28 cellular contexts compared by ENCODE assay signal in genomic region chr6:39707962-39708683, GRCh38. TPM values are rescaled to one million over a fixed set of nuclear protein-coding genes. Genes with fewer than 3 reads are reported as not detected.
DNase-seq lines count a peak whose midpoint lies in the region; ATAC-seq and TF ChIP-seq lines count a peak whose summit lies in the region.
"Had no signal": no experiment of that assay in that cellular context is flagged by ENCODE, and none has a peak within 500 bp of the region (broad histone marks: within the 10 kb centered on the region; RNA-seq: fewer than 3 reads in every experiment).

No MANE protein-coding gene starts in this region.

- no peak overlapping the region for H4K8ac ChIP-seq in mesenchymal stem cell (ENCODE audit: low read length)

- intact Hi-C loops in dorsolateral prefrontal cortex (cut with DNase I): no loop called here

- ATAC-seq in HG03039 (IDR thresholded peaks at IDR 0.05; ENCODE audit: unreplicated experiment): no peak
- no peak for ATAC-seq in HG02763 (IDR thresholded peaks at IDR 0.05; ENCODE audit: unreplicated experiment)
- no peak for ATAC-seq in HG03045 (IDR thresholded peaks at IDR 0.05; ENCODE audit: unreplicated experiment)
- no peak for ATAC-seq in GM19328 (IDR thresholded peaks at IDR 0.05; ENCODE audit: unreplicated experiment)
- ATAC-seq: activated CD8-positive, alpha-beta memory T cell treated with anti-CD3 and anti-CD28 coated beads, Interleukin-2, amount 10 ng/mL, durations not matched to agents 7 days and 5 days; K562; left ventricle myocardium superior; naive thymus-derived CD8-positive, alpha-beta T cell; WTC11 had no signal

- TF ChIP-seq CTCF in dorsolateral prefrontal cortex (IDR thresholded peaks at IDR 0.05 in 54 of 56, conservative IDR thresholded peaks at IDR 0.05 in 2 of 56; ENCODE audit: low read depth in 1 of 56, partially characterized antibody in 56 of 56): no peak

- no peak overlapping the region for H2BK120ac ChIP-seq in mesenchymal stem cell (ENCODE audit: low read depth, low read length)

- H3K27me3 ChIP-seq in dorsolateral prefrontal cortex: no peaks in the 10 kb centered on the region
- H3K27me3 ChIP-seq in mesenchymal stem cell (ENCODE audit: control insufficient read depth in 1 of 2, insufficient read depth in 1 of 2, low read length in 2 of 2): no peaks in the 10 kb centered on the region

- H2BK12ac ChIP-seq in mesenchymal stem cell (ENCODE audit: low read length in 2 of 2): no peak overlapping the region

- WGBS in mesenchymal stem cell: 50% methylated on average over 1 of the region's 2 CpGs

- no peak overlapping the region for H3K14ac ChIP-seq in mesenchymal stem cell (ENCODE audit: low read length in 2 of 2)

- H2AK5ac ChIP-seq in mesenchymal stem cell (ENCODE audit: low read length, severe bottlenecking): no peak overlapping the region

- H2AFZ ChIP-seq in mesenchymal stem cell (ENCODE audit: low read depth, low read length): no peak overlapping the region

- H3K27ac ChIP-seq in dorsolateral prefrontal cortex (peak overlapping the region in 50 of 59 donors; percentile 2 to 99 (median 78)), mesenchymal stem cell (ENCODE audit: low read length, poor library complexity, severe bottlenecking) (no peak overlapping the region)

- peak overlapping the region; percentile 17 for H3K9ac ChIP-seq in mesenchymal stem cell (ENCODE audit: low read length)

- no peak overlapping the region for H3K23ac ChIP-seq in mesenchymal stem cell (ENCODE audit: low read length in 2 of 2)

- H3K4me2 ChIP-seq in mesenchymal stem cell (ENCODE audit: low read length, poor library complexity, severe bottlenecking): no peak overlapping the region
- H3K4me2 ChIP-seq: smooth muscle cell had no signal

- peak; percentile 57 for DNase-seq in AG20443 (ENCODE audit: low spot score)
- DNase-seq in RKO (ENCODE audit: low spot score): peak; percentile 25
- no peak for DNase-seq in dorsolateral prefrontal cortex
- DNase-seq in mesenchymal stem cell: no peak
- DNase-seq: activated CD4-positive, alpha-beta T cell treated with anti-CD3 and anti-CD28 coated beads, Interleukin-2, amount 50 U/mL, for 1 hour; activated CD8-positive, alpha-beta memory T cell treated with anti-CD3 and anti-CD28 coated beads, Interleukin-2, amount 10 ng/mL, durations not matched to agents 7 days and 5 days; activated naive CD4-positive, alpha-beta T cell; activated T-cell treated with anti-CD3 and anti-CD28 coated beads, Interleukin-2, amount 50 U/mL, for 48 hours; DND-41; effector CD4-positive, alpha-beta T cell; HFFc6; left ventricle myocardium superior; midbrain; MM.1S; naive thymus-derived CD8-positive, alpha-beta T cell; NCI-H2029 treated with DMSO at 0.1 percent for 48 hours; NCI-H2227 treated with DMSO at 0.1 percent for 48 hours; NCI-H69; stimulated activated CD4-positive, alpha-beta T cell treated with anti-CD3 and anti-CD28 coated beads, Interleukin-1b, Interleukin-23, amount 100 ng/mL, for 48 hours had no signal

- no peak overlapping the region for H2BK5ac ChIP-seq in mesenchymal stem cell (ENCODE audit: low read depth, low read length, poor library complexity, severe bottlenecking)

- no peak overlapping the region for H3K4ac ChIP-seq in mesenchymal stem cell (ENCODE audit: low read depth in 1 of 2, low read length in 2 of 2)

- H3K18ac ChIP-seq in mesenchymal stem cell (ENCODE audit: low read depth in 1 of 2, low read length in 2 of 2): no peak overlapping the region

- H2BK15ac ChIP-seq in mesenchymal stem cell (ENCODE audit: low read depth, poor library complexity, severe bottlenecking): no peak overlapping the region

- H3K36me3 ChIP-seq in mesenchymal stem cell (ENCODE audit: control insufficient read depth in 1 of 2, insufficient read depth in 2 of 2, low read depth in 1 of 2, low read length in 2 of 2): no peaks in the 10 kb centered on the region

- H3K79me1 ChIP-seq in mesenchymal stem cell (replicated peaks; ENCODE audit: low read length, poor library complexity, severe bottlenecking): no peaks in the 10 kb centered on the region

- H3K9me3 ChIP-seq in mesenchymal stem cell (ENCODE audit: control insufficient read depth, low read length): no peaks in the 10 kb centered on the region

- peaks cover 2% of the 10 kb centered on the region for H3K4me1 ChIP-seq in mesenchymal stem cell (ENCODE audit: control insufficient read depth, insufficient read depth, low read depth, low read length)

- H3K4me3 ChIP-seq in dorsolateral prefrontal cortex: no peak overlapping the region
- H3K4me3 ChIP-seq in mesenchymal stem cell (ENCODE audit: insufficient read depth in 1 of 2, low read depth in 1 of 2, low read length in 2 of 2): no peak overlapping the region
- H3K4me3 ChIP-seq: K562, smooth muscle cell had no signal

- H4K91ac ChIP-seq in mesenchymal stem cell (ENCODE audit: low read length): no peak overlapping the region

RNA-seq across cellular contexts. Expression of gene KIF6, which starts 17.1 kb away (rescaled TPM):
- 10 to 100 TPM in 77 of 120 experiments, 1 to 10 TPM in 43; 3.2 to 34.6 (median 11.4) TPM for total RNA-seq in dorsolateral prefrontal cortex
- polyA plus RNA-seq in mesenchymal stem cell (2013, experiment 1 of 2): 0.99 TPM
- polyA plus RNA-seq in mesenchymal stem cell (2013, experiment 2 of 2): 1.3 TPM
- total RNA-seq: activated CD8-positive, alpha-beta memory T cell treated with anti-CD3 and anti-CD28 coated beads, Interleukin-2, amount 10 ng/mL, durations not matched to agents 7 days and 5 days; HFFc6; HT-29; K562; naive thymus-derived CD8-positive, alpha-beta T cell had no signal
- polyA plus RNA-seq: CD14-positive monocyte, K562 had no signal

Comparison
In these comparisons a context has a peak if more than half of its experiments do, and no peak if none do; other contexts are left out.
1. DNase-seq: peak in AG20443 (single experiment) and RKO (single experiment); none in dorsolateral prefrontal cortex (0 of 10) and mesenchymal stem cell (single experiment).